ENCODE assay signal across 12 cellular contexts in the genomic region with DNA sequence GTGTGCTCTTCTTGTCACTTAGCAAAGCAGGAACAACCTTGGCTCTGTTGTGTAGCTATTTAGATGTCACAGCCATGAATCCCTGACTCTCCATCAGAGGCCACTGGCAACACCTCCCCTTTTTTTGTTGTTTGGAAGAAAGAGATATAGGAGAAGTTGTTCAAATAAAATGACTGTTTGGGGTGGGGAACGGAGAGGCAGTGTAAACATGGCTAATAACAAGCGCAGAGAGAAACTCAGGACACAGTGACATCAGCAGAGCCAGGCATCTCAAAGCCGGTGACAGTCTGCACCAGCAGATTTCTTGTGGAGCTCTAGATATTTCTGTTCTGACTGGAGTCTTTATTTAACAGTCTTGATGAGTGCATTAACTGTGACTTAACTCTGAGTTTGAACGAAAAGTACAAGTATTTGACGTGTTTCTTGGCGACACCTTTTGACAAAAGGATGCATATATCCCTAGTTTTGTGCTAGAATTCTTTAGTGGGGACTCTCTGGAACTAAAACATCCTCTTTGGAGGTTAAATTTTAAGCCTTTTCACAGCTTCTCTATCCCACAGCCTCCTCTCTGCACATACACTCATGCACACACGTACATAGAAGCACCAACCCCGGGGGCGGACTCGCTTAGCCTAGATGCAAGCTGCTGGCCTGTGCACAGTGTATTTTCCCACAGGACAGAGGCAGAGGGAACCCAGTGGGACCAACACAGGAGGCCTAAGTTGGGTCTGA. TPM values are rescaled to one million over a fixed set of nuclear protein-coding genes. Genes with fewer than 3 reads are reported as not detected.
DNase-seq lines count a peak whose midpoint lies in the region; ATAC-seq and TF ChIP-seq lines count a peak whose summit lies in the region.
"Had no signal": no experiment of that assay in that cellular context is flagged by ENCODE, and none has a peak within 500 bp of the region (broad histone marks: within the 10 kb centered on the region; RNA-seq: fewer than 3 reads in every experiment).

No MANE protein-coding gene starts in this region.

- H3K27ac ChIP-seq in skin epidermis (peak overlapping the region in 14 of 21 experiments; percentile 7 to 72 (median 62)), gastroesophageal sphincter (no peak overlapping the region)
- no peak overlapping the region for H3K27ac ChIP-seq in effector memory CD4-positive, alpha-beta T cell (ENCODE audit: insufficient read depth, low read length, poor library complexity, severe bottlenecking)
- H3K27ac ChIP-seq: cardiac muscle cell had no signal

- TF ChIP-seq EP300 in gastroesophageal sphincter (IDR thresholded peaks at IDR 0.05): no peak

- no peak for TF ChIP-seq CTCF in gastroesophageal sphincter (IDR thresholded peaks at IDR 0.05)

- TF ChIP-seq POLR2A in gastroesophageal sphincter (IDR thresholded peaks at IDR 0.05): no peak

- H3K9me3 ChIP-seq in effector memory CD4-positive, alpha-beta T cell (ENCODE audit: control insufficient read depth, low read length): no peaks in the 10 kb centered on the region
- H3K9me3 ChIP-seq in gastroesophageal sphincter: no peaks in the 10 kb centered on the region

- WGBS in gastroesophageal sphincter (ENCODE audit: low coverage in 1 of 2), 2 donors: 82 to 88% methylated on average over 6 to 8 of the region's 10 CpGs

- H3K27me3 ChIP-seq in effector memory CD4-positive, alpha-beta T cell (replicated peaks; ENCODE audit: control insufficient read depth, insufficient read depth, low read length, poor library complexity, severe bottlenecking): no peaks in the 10 kb centered on the region
- H3K27me3 ChIP-seq in gastroesophageal sphincter: no peaks in the 10 kb centered on the region
- H3K27me3 ChIP-seq: cardiac muscle cell had no signal

- H3K4me1 ChIP-seq in effector memory CD4-positive, alpha-beta T cell (ENCODE audit: control insufficient read depth, insufficient read depth, low read length, poor library complexity, severe bottlenecking): peaks cover 8% of the 10 kb centered on the region
- H3K4me1 ChIP-seq in gastroesophageal sphincter: no peaks in the 10 kb centered on the region

- no peak overlapping the region for H3K4me3 ChIP-seq in skin epidermis
- H3K4me3 ChIP-seq in effector memory CD4-positive, alpha-beta T cell (ENCODE audit: insufficient read depth, low read depth, low read length, poor library complexity, severe bottlenecking): no peak overlapping the region
- no peak overlapping the region for H3K4me3 ChIP-seq in gastroesophageal sphincter
- H3K4me3 ChIP-seq: cardiac muscle cell had no signal

- DNase-seq in HK-2 (ENCODE audit: unreplicated experiment): peak; percentile 56
- peak; percentile 35 for DNase-seq in astrocyte of the hippocampus (ENCODE audit: low read depth, low spot score)
- DNase-seq in left lobe of liver (ENCODE audit: low spot score): no peak
- no peak for DNase-seq in effector memory CD4-positive, alpha-beta T cell
- DNase-seq in A172 (ENCODE audit: low spot score): no peak
- DNase-seq: activated CD4-positive, CD25-positive, alpha-beta regulatory T cell treated with anti-CD3 and anti-CD28 coated beads, Interleukin-2, amount 50 U/mL, for 72 hours; NCI-H2029 treated with DMSO at 0.1 percent for 48 hours; substantia nigra had no signal

- no peaks in the 10 kb centered on the region for H3K36me3 ChIP-seq in effector memory CD4-positive, alpha-beta T cell (ENCODE audit: control insufficient read depth, insufficient read depth, low read length)
- H3K36me3 ChIP-seq in gastroesophageal sphincter: no peaks in the 10 kb centered on the region
- H3K36me3 ChIP-seq: cardiac muscle cell had no signal

- ATAC-seq in left lobe of liver (peak; percentile 41), GM21367 (IDR thresholded peaks at IDR 0.05; ENCODE audit: unreplicated experiment) (no peak), gastroesophageal sphincter (no peak)

RNA-seq across cellular contexts. Expression of gene ADAT2, which starts 53.8 kb away (rescaled TPM):
- 4.6 TPM for total RNA-seq in left lobe of liver
- 1 to 10 TPM; 2.7 to 7.8 (median 3.7) TPM for total RNA-seq in gastroesophageal sphincter
- total RNA-seq in A172 (2014; rRNA removed; shearing (Covaris generic)): 1.8 and 3.1 TPM in 2 replicates

RNA-seq across cellular contexts. Expression of gene PEX3, which starts 53.9 kb away (rescaled TPM):
- 23.3 TPM for total RNA-seq in left lobe of liver
- total RNA-seq in gastroesophageal sphincter: 10 to 100 TPM; 12.5 to 20.4 (median 16.6) TPM
- 17.9 and 24.7 TPM in 2 replicates for total RNA-seq in A172 (2014; rRNA removed; shearing (Covaris generic))

Comparison
In these comparisons a context has a peak if more than half of its experiments do, and no peak if none do; other contexts are left out.
1. DNase-seq: peak in HK-2 (single experiment) and astrocyte of the hippocampus (single experiment); none in left lobe of liver (single experiment), effector memory CD4-positive, alpha-beta T cell (0 of 3) and A172 (single experiment).
2. H3K27ac ChIP-seq: peak in skin epidermis (14 of 21); none in effector memory CD4-positive, alpha-beta T cell (single experiment) and gastroesophageal sphincter (0 of 4).